Comparison of ENCODE assay signal across 21 cellular contexts in the genomic region with DNA sequence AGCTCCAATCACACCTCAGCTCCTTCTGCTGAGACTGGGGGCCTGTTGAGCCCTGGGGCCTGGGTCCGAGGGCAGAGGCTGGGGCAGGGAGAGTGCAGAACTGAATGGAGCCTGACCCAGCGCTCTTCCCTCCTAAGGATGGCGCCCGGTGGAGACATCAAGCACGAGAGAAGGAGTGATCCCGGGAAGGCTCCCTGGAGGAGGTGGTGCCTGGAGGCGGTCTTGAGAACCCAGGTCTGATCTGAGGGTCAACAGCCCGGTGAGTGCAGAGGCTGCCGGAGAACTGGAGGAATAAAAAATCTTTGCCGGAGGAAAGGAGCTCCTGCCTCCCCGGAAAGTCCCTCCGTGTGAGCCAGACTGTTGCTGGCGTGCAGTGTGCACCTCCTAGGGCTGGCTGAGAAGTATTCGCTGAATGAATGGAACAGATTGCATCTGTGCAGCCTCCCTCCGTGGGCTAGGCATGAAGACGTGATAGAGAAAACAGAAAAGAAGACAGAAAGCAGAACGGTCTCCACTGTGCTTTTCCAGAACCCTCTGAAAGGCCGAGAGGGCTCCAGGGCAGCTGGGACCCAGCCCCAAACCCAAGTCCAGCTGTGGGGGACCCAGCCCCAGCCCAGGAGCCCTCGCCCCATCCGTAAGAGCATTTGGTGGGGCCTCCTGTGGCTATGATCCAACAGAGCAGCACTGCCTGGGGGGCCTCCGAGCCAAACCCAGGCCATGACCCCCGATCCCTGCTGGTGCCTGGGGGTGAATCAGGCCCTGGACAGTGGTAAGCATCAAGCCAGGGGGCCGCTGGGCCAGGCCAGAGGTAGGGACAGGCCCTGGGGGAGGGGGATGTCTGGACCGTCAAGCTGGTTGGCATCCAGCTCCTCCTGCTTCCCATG. TPM values are rescaled to one million over a fixed set of nuclear protein-coding genes. Genes with fewer than 3 reads are reported as not detected.
DNase-seq lines count a peak whose midpoint lies in the region; ATAC-seq, FAIRE-seq and TF ChIP-seq lines count a peak whose summit lies in the region.
"Had no signal": no experiment of that assay in that cellular context is flagged by ENCODE, and none has a peak within 500 bp of the region (broad histone marks: within the 10 kb centered on the region; RNA-seq: fewer than 3 reads in every experiment).

No MANE protein-coding gene starts in this region.

- no peaks in the 10 kb centered on the region; the same call in none of the 2 replicates for H3K4me1 ChIP-seq in Panc1 (ENCODE audit: control insufficient read depth, insufficient read depth, low read length)
- no peaks in the 10 kb centered on the region for H3K4me1 ChIP-seq in small intestine (ENCODE audit: control insufficient read depth in 2 of 2, insufficient read depth in 1 of 2, low read depth in 1 of 2, low read length in 1 of 2)

- no peaks in the 10 kb centered on the region; the same call in 1 of the 2 replicates for H3K27me3 ChIP-seq in Panc1 (ENCODE audit: control insufficient read depth, insufficient read depth, low read length)
- peaks cover 3 to 11% of the 10 kb centered on the region in 2 donors for H3K27me3 ChIP-seq in small intestine (ENCODE audit: control insufficient read depth in 2 of 2, insufficient read depth in 2 of 2, low read length in 2 of 2)

- H3K27me3 Mint-ChIP-seq in brain, result peaks cover 18% of the 10 kb centered on the region
- peaks cover 7% of the 10 kb centered on the region for H3K27me3 Mint-ChIP-seq in glutamatergic neuron (ENCODE audit: unreplicated experiment)

- CTCF ChIA-PET in Panc1 (lab: Charles Lee), result no interaction called here

- H3K4me1 Mint-ChIP-seq in brain, result no peaks in the 10 kb centered on the region
- H3K4me1 Mint-ChIP-seq in glutamatergic neuron (ENCODE audit: low read depth, unreplicated experiment), result peaks cover 1% of the 10 kb centered on the region
- H3K4me1 Mint-ChIP-seq: CD4-positive, CD25-positive, alpha-beta regulatory T cell had no signal

- intact Hi-C loops in Panc1 (cut with micrococcal nuclease; ENCODE audit: unreplicated experiment), result no loop called here

- H3K27ac ChIP-seq in Panc1 (ENCODE audit: low read length), result no peak overlapping the region
- no peak overlapping the region for H3K27ac ChIP-seq in small intestine (ENCODE audit: low read depth in 1 of 2, low read length in 1 of 2)

- no peaks in the 10 kb centered on the region for H3K36me3 Mint-ChIP-seq in brain
- H3K36me3 Mint-ChIP-seq in glutamatergic neuron (ENCODE audit: unreplicated experiment), result no peaks in the 10 kb centered on the region
- H3K36me3 Mint-ChIP-seq: CD4-positive, CD25-positive, alpha-beta regulatory T cell had no signal

- no TSS peak for BruUV-seq in Panc1 (replicated peaks; lab: Mats Ljungman, UMichigan)

- H3K4me3 Mint-ChIP-seq in brain (peak overlapping the region in 3 of 5 experiments; percentile 3 to 54 (median 51)), glutamatergic neuron (ENCODE audit: unreplicated experiment) (no peak overlapping the region)

- ATAC-seq in Panc1 (peak; percentile 71), HG03342 (IDR thresholded peaks at IDR 0.05; ENCODE audit: unreplicated experiment) (no peak)
- ATAC-seq: SK-N-SH treated with all-trans-retinoic acid at 6 μM for 48 hours had no signal

- TF ChIP-seq CTCF in Panc1 (IDR thresholded peaks at IDR 0.05) (no peak), brain (conservative IDR thresholded peaks at IDR 0.05) (no peak), glutamatergic neuron (IDR thresholded peaks at IDR 0.05; ENCODE audit: partially characterized antibody, unreplicated experiment) (no peak)

- H3K9me3 ChIP-seq in Panc1 (ENCODE audit: control insufficient read depth, insufficient read depth, low read depth, low read length), result no peaks in the 10 kb centered on the region
- no peaks in the 10 kb centered on the region for H3K9me3 ChIP-seq in small intestine (ENCODE audit: control insufficient read depth, low read depth)

- H3K4me3 ChIP-seq in Panc1 (ENCODE audit: low read depth in 2 of 2, low read length in 2 of 2) (no peak overlapping the region), small intestine (ENCODE audit: low read depth in 1 of 2, low read length in 2 of 2) (no peak overlapping the region)

- H3K27ac Mint-ChIP-seq in brain, result peak overlapping the region in 1 of 5 experiments; percentile 86
- peak overlapping the region; percentile 72 for H3K27ac Mint-ChIP-seq in glutamatergic neuron (ENCODE audit: unreplicated experiment)
- H3K27ac Mint-ChIP-seq: CD4-positive, CD25-positive, alpha-beta regulatory T cell had no signal

- no peaks in the 10 kb centered on the region for H3K9me3 Mint-ChIP-seq in brain
- peaks cover 4% of the 10 kb centered on the region for H3K9me3 Mint-ChIP-seq in glutamatergic neuron (ENCODE audit: unreplicated experiment)

- 73 to 78% (median 73%) methylated on average over 24 of the region's 24 CpGs for WGBS in small intestine, 3 donors

- DNase-seq in Ammon's horn (ENCODE audit: low spot score), result peak; percentile 56
- no peak for DNase-seq in Panc1 (ENCODE audit: low read depth, low spot score)
- no peak for DNase-seq in glutamatergic neuron
- DNase-seq in foreskin melanocyte, result no peak
- DNase-seq in EL, result no peak
- no peak for DNase-seq in small intestine
- DNase-seq: ACHN; CD4-positive, CD25-positive, alpha-beta regulatory T cell; COR-L47; GDM1; HCEC 1CT; NCI-H1105; NCI-H1694 treated with DMSO at 0.1 percent for 48 hours; NCI-H748 treated with DMSO at 0.1 percent for 48 hours; OCI-M1; SIG-M5 had no signal

- H3K36me3 ChIP-seq in Panc1 (ENCODE audit: control insufficient read depth, insufficient read depth, low read length) (no peaks in the 10 kb centered on the region), small intestine (ENCODE audit: control insufficient read depth in 2 of 2, insufficient read depth in 2 of 2, low read length in 2 of 2) (no peaks in the 10 kb centered on the region)

- in situ Hi-C loops in Panc1 (cut with HindIII; ENCODE audit: low pct_unique_long_range_greater_than_20kb, low sequenced_read_pairs), result no loop called here

- no peak for FAIRE-seq in small intestine (lab: Jason Lieb, UNC)

- POLR2A ChIA-PET in Panc1 (lab: Charles Lee), result no interaction called here

RNA-seq across cellular contexts. Expression of a gene that starts 6.9 kb away (rescaled TPM):
- total RNA-seq in Panc1 (2021; ENCODE audit: unreplicated experiment) (0.10 TPM), glutamatergic neuron (ENCODE audit: unreplicated experiment) (13.7 TPM)
- 0.16 TPM for polyA plus RNA-seq in Panc1 (2012; ENCODE audit: insufficient read length)
- polyA plus RNA-seq in brain (ENCODE audit: insufficient read depth, low read depth, low replicate concordance) (30.9 TPM), small intestine (under 1 TPM in 1 of 3 donors, not detected in 2; 0.31 TPM)
- total RNA-seq: CD4-positive, CD25-positive, alpha-beta regulatory T cell; NCI-H460; RPMI7951 had no signal
- polyA plus RNA-seq: CD4-positive, CD25-positive, alpha-beta regulatory T cell had no signal

RNA-seq across cellular contexts. Expression of a gene that starts 11.4 kb away (rescaled TPM):
- total RNA-seq in Panc1 (2021; ENCODE audit: unreplicated experiment) (41.4 TPM), glutamatergic neuron (ENCODE audit: unreplicated experiment) (42.6 TPM)
- polyA plus RNA-seq in Panc1 (2012; ENCODE audit: insufficient read length), result 31.1 TPM
- polyA plus RNA-seq in brain (ENCODE audit: insufficient read depth, low read depth, low replicate concordance) (54.9 TPM), small intestine (10 to 100 TPM; 19.9 to 30.4 (median 28.1) TPM)

RNA-seq across cellular contexts. Expression of a gene that starts 44.1 kb away (rescaled TPM):
- total RNA-seq in Panc1 (2021; ENCODE audit: unreplicated experiment) (56.8 TPM), glutamatergic neuron (ENCODE audit: unreplicated experiment) (27.1 TPM)
- polyA plus RNA-seq in Panc1 (2012; ENCODE audit: insufficient read length), result 52.9 TPM
- polyA plus RNA-seq in brain (ENCODE audit: insufficient read depth, low read depth, low replicate concordance) (47.9 TPM), small intestine (10 to 100 TPM; 24.9 to 39.4 (median 34.4) TPM)

Comparison
In these comparisons a context has a peak if more than half of its experiments do, and no peak if none do; other contexts are left out.
1. RNA of a gene that starts 6.9 kb away (total RNA-seq): 13.7 TPM in glutamatergic neuron (single experiment); 0.10 TPM in Panc1 (single experiment); every median in the first group is over 10 times any median in the second.